In the genomic region with DNA sequence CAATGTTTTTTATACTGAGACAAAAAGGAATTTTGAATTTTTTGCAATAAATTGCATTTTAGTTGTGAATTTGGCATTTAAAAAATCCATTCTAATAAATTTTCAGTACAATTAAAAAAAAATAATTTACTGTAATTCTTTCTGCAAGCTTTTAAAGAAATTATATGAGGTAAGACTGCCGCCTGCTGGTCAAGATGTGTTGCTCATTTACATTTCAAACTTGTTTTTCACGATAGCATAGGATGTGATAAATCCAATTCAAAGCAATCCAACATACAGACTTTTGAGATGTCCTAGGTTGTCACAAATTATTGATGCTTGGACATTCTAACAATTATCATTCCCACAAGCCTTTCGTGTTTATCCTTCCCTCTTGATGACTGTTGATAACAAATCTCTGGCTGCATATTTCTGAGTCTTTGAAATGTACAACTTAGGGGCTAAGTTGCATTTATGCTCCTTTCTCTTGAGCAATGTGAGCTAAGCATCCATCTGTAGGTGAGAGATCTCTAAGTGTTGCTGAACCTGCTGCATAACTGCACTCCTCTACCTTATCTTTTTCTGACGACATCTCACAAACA, we compare ENCODE assay signal across 8 cellular contexts. TPM values are rescaled to one million over a fixed set of nuclear protein-coding genes. Genes with fewer than 3 reads are reported as not detected.
A peak's percentile ranks its signal among the peaks of the same experiment; 100 is the strongest.
DNase-seq lines count a peak whose midpoint lies in the region; ATAC-seq and TF ChIP-seq lines count a peak whose summit lies in the region.

No MANE protein-coding gene starts in this region.

- H3K9me3 Mint-ChIP-seq in stimulated activated naive CD8-positive, alpha-beta T cell treated with anti-CD3 and anti-CD28 coated beads, Interleukin-15, amount 100 ng/mL, for 72 hours = no peaks in the 10 kb centered on the region

- intact Hi-C loops in cardiac septum (cut with DNase I) = loop anchor here (2.0 kb wide), 1 partner anchor 237 kb away; no protein-coding TSS in a partner anchor

- H3K4me1 Mint-ChIP-seq in stimulated activated naive CD8-positive, alpha-beta T cell treated with anti-CD3 and anti-CD28 coated beads, Interleukin-15, amount 100 ng/mL, for 72 hours = no peaks in the 10 kb centered on the region

- H3K4me3 Mint-ChIP-seq in stimulated activated naive CD8-positive, alpha-beta T cell treated with anti-CD3 and anti-CD28 coated beads, Interleukin-15, amount 100 ng/mL, for 72 hours = no peak overlapping the region

- WGBS in lung, 2 donors = 17 to 26% methylated on average over 4 of the region's 4 CpGs

- H3K9me3 ChIP-seq in cardiac muscle cell (ENCODE audit: low read depth) (no peaks in the 10 kb centered on the region), lung (ENCODE audit: control insufficient read depth in 2 of 2, insufficient read depth in 1 of 2, low read length in 1 of 2) (no peaks in the 10 kb centered on the region)

- H3K27me3 Mint-ChIP-seq in stimulated activated naive CD8-positive, alpha-beta T cell treated with anti-CD3 and anti-CD28 coated beads, Interleukin-15, amount 100 ng/mL, for 72 hours = no peaks in the 10 kb centered on the region

- H3K36me3 ChIP-seq in cardiac muscle cell = no peaks in the 10 kb centered on the region
- no peaks in the 10 kb centered on the region for H3K36me3 ChIP-seq in lung (ENCODE audit: control insufficient read depth in 2 of 2, insufficient read depth in 2 of 2, low read length in 2 of 2)

- peak; percentile 75 for TF ChIP-seq CTCF in cardiac muscle cell (IDR thresholded peaks at IDR 0.05; ENCODE audit: low read depth, low read length)
- peak; percentile 76 for TF ChIP-seq CTCF in lung (IDR thresholded peaks at IDR 0.05; ENCODE audit: control extremely low read depth, extremely low read depth)

- no peak for ATAC-seq in lung (ENCODE audit: insufficient read depth, low FRiP score)
- no peak for ATAC-seq in stimulated activated naive CD8-positive, alpha-beta T cell treated with anti-CD3 and anti-CD28 coated beads, Interleukin-15, amount 100 ng/mL, for 72 hours

- no peaks in the 10 kb centered on the region for H3K27me3 ChIP-seq in cardiac muscle cell
- H3K27me3 ChIP-seq in lung (ENCODE audit: control insufficient read depth, insufficient read depth) = no peaks in the 10 kb centered on the region

- DNase-seq in cardiac muscle cell (ENCODE audit: low read depth in 1 of 2, low spot score in 1 of 2) (peak; percentile 77 to 79), cardiac septum (ENCODE audit: low spot score) (no peak), NCI-H1436 (lab: John Stamatoyannopoulos, UW) (peak; percentile 41), UCSD-AML1 (lab: John Stamatoyannopoulos, UW; ENCODE audit: unreplicated experiment) (peak; percentile 25), cerebellum (ENCODE audit: low spot score) (peak; percentile 44), lung (ENCODE audit: low spot score) (peak; percentile 51), mesenteric fat pad (ENCODE audit: low spot score) (no peak)
- peak; percentile 24 to 29 for DNase-seq in stimulated activated naive CD8-positive, alpha-beta T cell treated with anti-CD3 and anti-CD28 coated beads, Interleukin-15, amount 100 ng/mL, for 72 hours

- H3K4me1 ChIP-seq in cardiac muscle cell (ENCODE audit: low read depth) (no peaks in the 10 kb centered on the region), lung (ENCODE audit: control insufficient read depth in 2 of 2, insufficient read depth in 2 of 2, low read length in 2 of 2) (no peaks in the 10 kb centered on the region)

- H3K4me3 ChIP-seq in cardiac muscle cell (no peak overlapping the region), lung (no peak overlapping the region)

- H3K27ac Mint-ChIP-seq in stimulated activated naive CD8-positive, alpha-beta T cell treated with anti-CD3 and anti-CD28 coated beads, Interleukin-15, amount 100 ng/mL, for 72 hours = no peak overlapping the region

- H3K27ac ChIP-seq in cardiac muscle cell (no peak overlapping the region), lung (ENCODE audit: low read depth in 1 of 2, low read length in 1 of 2) (no peak overlapping the region)

RNA-seq across cellular contexts. Expression of a gene that starts 21.7 kb away (rescaled TPM):
- 2.8 and 13.2 TPM in 2 replicates for total RNA-seq in cardiac muscle cell
- polyA plus RNA-seq in cardiac muscle cell = 2.3 and 5.2 TPM in 2 replicates
- 1.2 TPM for total RNA-seq in cardiac septum
- total RNA-seq in cerebellum = 12.6 TPM
- 1 to 10 TPM; 3.4 to 5.3 TPM for total RNA-seq in lung
- polyA plus RNA-seq in lung = 1 to 10 TPM in 1 of 2 donors, under 1 TPM in 1; 0.87 to 1.4 TPM
- 3.6 TPM for total RNA-seq in mesenteric fat pad

RNA-seq across cellular contexts. Expression of a gene that starts 41.9 kb away (rescaled TPM):
- total RNA-seq in cardiac muscle cell (8.9 and 10.2 TPM in 2 replicates), cardiac septum (2.0 TPM), cerebellum (20.1 TPM), lung (10 to 100 TPM in 1 of 2 donors, 1 to 10 TPM in 1; 7.1 to 14.0 TPM), mesenteric fat pad (2.0 TPM)
- polyA plus RNA-seq in cardiac muscle cell (17.4 and 19.6 TPM in 2 replicates), lung (1 to 10 TPM; 2.2 to 6.5 TPM)

Comparison
In these comparisons a context has a peak if more than half of its experiments do, and no peak if none do; other contexts are left out.
1. DNase-seq: peak in cardiac muscle cell (2 of 2), NCI-H1436 (single experiment), UCSD-AML1 (single experiment), cerebellum (single experiment), lung (single experiment) and stimulated activated naive CD8-positive, alpha-beta T cell treated with anti-CD3 and anti-CD28 coated beads, Interleukin-15, amount 100 ng/mL, for 72 hours (2 of 2); none in cardiac septum (single experiment) and mesenteric fat pad (single experiment).